Comparison of ENCODE assay signal across 1 cellular context in the genomic region with DNA sequence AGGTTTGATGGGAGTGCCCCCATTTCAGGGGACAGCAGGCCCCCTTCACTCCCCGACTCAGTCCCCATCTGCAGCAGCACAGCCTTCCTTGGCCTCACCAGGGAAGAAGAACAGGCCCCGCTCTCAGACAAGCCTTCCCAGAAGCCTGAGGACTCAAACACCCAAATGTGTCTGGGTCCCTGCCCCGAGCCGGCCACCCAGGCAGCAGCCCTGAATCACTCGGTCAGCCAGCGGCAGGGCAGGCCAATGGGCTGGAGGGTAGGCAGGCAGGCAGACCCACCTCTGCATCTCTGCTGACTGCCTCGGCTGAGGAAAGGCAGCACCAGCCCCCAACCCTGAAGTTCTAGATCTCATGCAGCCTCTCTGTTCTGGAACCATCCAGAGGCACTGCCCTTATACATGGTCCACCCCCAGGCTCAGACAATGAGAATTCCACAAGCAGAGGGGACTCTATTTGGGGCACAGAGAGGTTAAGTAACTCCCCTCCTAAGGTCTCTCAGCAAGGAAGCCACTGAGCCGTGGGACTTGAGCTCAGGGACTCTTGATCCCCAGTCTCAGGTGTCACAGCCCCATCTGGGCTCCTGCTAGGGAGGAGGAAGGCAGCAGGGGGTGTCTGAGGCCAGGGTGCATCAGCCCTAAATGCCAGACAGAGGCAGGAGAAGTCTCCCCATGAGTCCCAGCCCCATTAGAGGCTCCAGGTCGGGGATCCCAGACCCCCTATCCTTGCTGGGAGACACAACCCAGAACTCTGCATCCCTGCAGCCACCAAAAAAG.
TF ChIP-seq lines count a peak whose summit lies in the region.

No MANE protein-coding gene starts in this region.

TF ChIP-seq in IMR-90, 13 proteins besides CTCF, POLR2A, EP300 and RAD21 (continued from another document):
- no peak for TF ChIP-seq ELK1 (IDR thresholded peaks at IDR 0.05; ENCODE audit: borderline replicate concordance, low read depth, low read length)
- no peak for TF ChIP-seq RFX5 (IDR thresholded peaks at IDR 0.05; ENCODE audit: low read depth, low read length)
- TF ChIP-seq CEBPB (IDR thresholded peaks at IDR 0.05; ENCODE audit: low read depth, low read length), result no peak
